In the genomic region with DNA sequence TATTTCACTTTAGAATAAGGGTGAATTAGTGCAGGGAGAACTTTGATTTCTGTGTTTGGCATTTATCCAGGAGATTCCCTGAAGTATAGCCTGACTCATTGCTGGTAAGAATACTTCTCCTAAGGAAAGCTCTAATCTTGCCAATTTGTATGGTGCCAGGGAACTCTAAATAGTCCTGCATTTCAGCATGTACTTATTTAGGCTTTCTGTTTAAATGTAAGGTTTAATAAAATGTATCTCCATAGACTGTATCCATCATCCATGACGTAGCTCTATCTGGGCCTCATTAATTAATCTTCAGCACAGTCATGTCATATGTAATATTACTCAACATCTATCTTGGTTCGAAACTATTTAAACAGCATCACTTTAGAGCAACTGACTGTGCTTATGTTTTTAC, we compare ENCODE assay signal across 22 cellular contexts.
DNase-seq lines count a peak whose midpoint lies in the region; ATAC-seq, FAIRE-seq and TF ChIP-seq lines count a peak whose summit lies in the region.
"Had no signal": no experiment of that assay in that cellular context is flagged by ENCODE, and none has a peak within 500 bp of the region (broad histone marks: within the 10 kb centered on the region; RNA-seq: fewer than 3 reads in every experiment).

No MANE protein-coding gene starts in this region.

- H2AFZ ChIP-seq in mammary epithelial cell (ENCODE audit: low read depth, low read length) (no peak overlapping the region), HepG2 (ENCODE audit: low read length) (no peak overlapping the region), osteoblast (ENCODE audit: low read length) (no peak overlapping the region)

- dilution Hi-C loops in mammary epithelial cell (cut with HindIII; ENCODE audit: low sequenced_read_pairs), result no loop called here

- POLR2A ChIA-PET in A673 (lab: Charles Lee; ENCODE audit: low non-redundant PET), result no interaction called here
- POLR2A ChIA-PET in HepG2 (lab: Yijun Ruan, JAX), result no interaction called here

- intact Hi-C loops in A673 (cut with micrococcal nuclease; ENCODE audit: unreplicated experiment) (no loop called here), mammary epithelial cell (cut with micrococcal nuclease) (no loop called here), HepG2 (cut with micrococcal nuclease; ENCODE audit: unreplicated experiment) (no loop called here)

- TF ChIP-seq POLR2A in HepG2 (IDR thresholded peaks at IDR 0.05; ENCODE audit: insufficient read depth in 1 of 2, low read depth in 2 of 2, low read length in 2 of 2), result no peak

- H4K20me1 ChIP-seq in mammary epithelial cell (ENCODE audit: insufficient read depth, low read length) (no peaks in the 10 kb centered on the region), HepG2 (ENCODE audit: insufficient read depth, low read length) (no peaks in the 10 kb centered on the region), osteoblast (ENCODE audit: insufficient read depth, low read length) (no peaks in the 10 kb centered on the region)

- no peak overlapping the region for H3K9ac ChIP-seq in mammary epithelial cell (ENCODE audit: insufficient read depth, low read length)
- no peak overlapping the region for H3K9ac ChIP-seq in HepG2 (ENCODE audit: insufficient read depth, low read depth, low read length)

- no peak for TF ChIP-seq EP300 in HepG2 (IDR thresholded peaks at IDR 0.05; ENCODE audit: low read depth in 2 of 2, low read length in 2 of 2)
- no peak for TF ChIP-seq EP300 in HepG2 (CRISPR knock-in tag; IDR thresholded peaks at IDR 0.05; ENCODE audit: borderline replicate concordance)

- H3K4me2 ChIP-seq in mammary epithelial cell (ENCODE audit: insufficient read depth, low read depth, low read length) (no peak overlapping the region), HepG2 (ENCODE audit: low read depth, low read length) (no peak overlapping the region), osteoblast (ENCODE audit: insufficient read depth, low read length) (no peak overlapping the region)

- H3K4me1 ChIP-seq in A673 (ENCODE audit: insufficient read depth, low read length, poor library complexity, severe bottlenecking) (no peaks in the 10 kb centered on the region), mammary epithelial cell (ENCODE audit: insufficient read depth, low read length) (no peaks in the 10 kb centered on the region), HepG2 (ENCODE audit: insufficient read depth, low read length) (peaks cover 5% of the 10 kb centered on the region; the same call in 1 of the 2 replicates), osteoblast (ENCODE audit: insufficient read depth, low read length) (no peaks in the 10 kb centered on the region)
- H3K4me1 ChIP-seq: BE2C had no signal

- CTCF ChIA-PET in A673 (lab: Charles Lee), result no interaction called here
- CTCF ChIA-PET in mammary epithelial cell (lab: Charles Lee; ENCODE audit: low non-redundant PET), result no interaction called here
- CTCF ChIA-PET in HepG2 (lab: Yijun Ruan, JAX; ENCODE audit: low intra/inter-chr PET ratio, low total read pairs), result no interaction called here

- TF ChIP-seq RAD21 in HepG2 (CRISPR knock-in tag; IDR thresholded peaks at IDR 0.05), result no peak

- DNase-seq in A673 (ENCODE audit: low spot score) (peak; percentile 19), NCI-H446 treated with DMSO at 0.1 percent for 48 hours (lab: John Stamatoyannopoulos, UW) (peak; percentile 37), mammary epithelial cell (peak; percentile 4), fibroblast of villous mesenchyme (ENCODE audit: low read depth) (peak; percentile 5), HepG2 (ENCODE audit: low spot score) (no peak), KBM-7 (no peak), osteoblast (ENCODE audit: insufficient read length, low spot score, missing footprints) (no peak), GM19240 (ENCODE audit: insufficient read length, low spot score) (no peak)
- DNase-seq: activated CD4-positive, alpha-beta T cell treated with anti-CD3 and anti-CD28 coated beads, Interleukin-2, amount 10 ng/mL, durations not matched to agents 24 days and 14 days; activated naive CD4-positive, alpha-beta T cell treated with anti-CD3 and anti-CD28 coated beads, Interleukin-2, amount 10 ng/mL, durations not matched to agents 7 days and 5 days; activated T-cell treated with anti-CD3 and anti-CD28 coated beads, Interleukin-2, amount 50 U/mL, for 72 hours; anterior cingulate cortex; BE2C; DMS153; kidney; NCI-H2171 treated with DMSO at 0.1 percent for 48 hours; NCI-H82; nephron progenitor cell had no signal

- H3K4me3 ChIP-seq in A673 (ENCODE audit: low read depth, low read length, poor library complexity, severe bottlenecking) (no peak overlapping the region), mammary epithelial cell (replicated peaks in 1 of 3; ENCODE audit: insufficient read depth in 1 of 3, low read depth in 2 of 3, low read length in 3 of 3) (no peak overlapping the region), fibroblast of villous mesenchyme (ENCODE audit: low read depth, low read length) (no peak overlapping the region), HepG2 (replicated peaks in 1 of 3; ENCODE audit: insufficient read depth in 1 of 3, low read depth in 2 of 3, low read length in 3 of 3) (no peak overlapping the region), osteoblast (ENCODE audit: insufficient read depth, low read length) (no peak overlapping the region)
- H3K4me3 ChIP-seq: K562, lung had no signal

- 8% methylated on average over 2 of the region's 2 CpGs for WGBS in mammary epithelial cell (ENCODE audit: low coverage, missing lambda C conversion rate)
- WGBS in HepG2 (ENCODE audit: low lambda C conversion rate), result 66% methylated on average over 2 of the region's 2 CpGs

- in situ Hi-C loops in mammary epithelial cell (cut with MboI; ENCODE audit: low sequenced_read_pairs in 2 of 2), result no loop called here
- in situ Hi-C loops in HepG2 (cut with HindIII; ENCODE audit: extremely low pct_ligation_motif_present, low pct_unique_long_range_greater_than_20kb), result no loop called here
- in situ Hi-C loops in KBM-7 (cut with MboI; ENCODE audit: low pct_unique_long_range_greater_than_20kb, low sequenced_read_pairs), result no loop called here

- TF ChIP-seq CTCF in A673 (conservative IDR thresholded peaks at IDR 0.05; ENCODE audit: low read depth, low read length), result no peak
- TF ChIP-seq CTCF in mammary epithelial cell (conservative IDR thresholded peaks at IDR 0.05 in 1 of 2, IDR thresholded peaks at IDR 0.05 in 1 of 2; ENCODE audit: extremely low read depth in 1 of 2, insufficient read depth in 1 of 2, low read depth in 1 of 2, low read length in 2 of 2), result no peak
- TF ChIP-seq CTCF in fibroblast of villous mesenchyme (IDR thresholded peaks at IDR 0.05; ENCODE audit: insufficient read depth, low read depth, low read length), result no peak
- TF ChIP-seq CTCF in HepG2 (CRISPR knock-in tag; IDR thresholded peaks at IDR 0.05), result no peak
- no peak for TF ChIP-seq CTCF in osteoblast (IDR thresholded peaks at IDR 0.05; ENCODE audit: extremely low read depth, low read depth, low read length)

- H3K79me2 ChIP-seq in mammary epithelial cell (ENCODE audit: insufficient read depth, low read length) (no peaks in the 10 kb centered on the region), HepG2 (ENCODE audit: insufficient read depth, low read length) (no peaks in the 10 kb centered on the region), osteoblast (ENCODE audit: insufficient read depth, low read length) (no peaks in the 10 kb centered on the region)

- H3K27me3 ChIP-seq in A673 (replicated peaks; ENCODE audit: insufficient read depth, low read depth, low read length, poor library complexity) (no peaks in the 10 kb centered on the region), mammary epithelial cell (ENCODE audit: insufficient read depth, low read length) (no peaks in the 10 kb centered on the region), HepG2 (ENCODE audit: control insufficient read depth in 1 of 2, insufficient read depth in 2 of 2, low read length in 2 of 2) (no peaks in the 10 kb centered on the region), osteoblast (ENCODE audit: insufficient read depth, low read length) (no peaks in the 10 kb centered on the region)
- H3K27me3 ChIP-seq: BE2C had no signal

- BruUV-seq in A673 (replicated peaks; lab: Mats Ljungman, UMichigan), result no TSS peak
- no TSS peak for BruUV-seq in mammary epithelial cell (replicated peaks; lab: Mats Ljungman, UMichigan)
- BruUV-seq in HepG2 (replicated peaks; lab: Mats Ljungman, UMichigan), result no TSS peak

- no peak overlapping the region for H3K27ac ChIP-seq in A673 (ENCODE audit: low read depth, low read length, poor library complexity, severe bottlenecking)
- no peak overlapping the region for H3K27ac ChIP-seq in mammary epithelial cell (ENCODE audit: insufficient read depth, low read depth, low read length)
- no peak overlapping the region for H3K27ac ChIP-seq in HepG2 (ENCODE audit: extremely low read length, insufficient read depth, low read length)
- H3K27ac ChIP-seq in osteoblast (ENCODE audit: low read depth, low read length), result no peak overlapping the region
- H3K27ac ChIP-seq: epithelial cell of prostate, VCaP had no signal

- no peaks in the 10 kb centered on the region for H3K36me3 ChIP-seq in A673 (ENCODE audit: insufficient read depth, low read length, poor library complexity, severe bottlenecking)
- no peaks in the 10 kb centered on the region for H3K36me3 ChIP-seq in mammary epithelial cell (ENCODE audit: insufficient read depth, low read length)
- no peaks in the 10 kb centered on the region for H3K36me3 ChIP-seq in HepG2 (replicated peaks in 1 of 2; ENCODE audit: control insufficient read depth in 1 of 2, insufficient read depth in 2 of 2, low read length in 2 of 2)
- H3K36me3 ChIP-seq in osteoblast (ENCODE audit: insufficient read depth, low read length), result no peaks in the 10 kb centered on the region
- H3K36me3 ChIP-seq: BE2C had no signal

- ATAC-seq in HepG2, result no peak
- ATAC-seq: activated T-cell treated with anti-CD3 and anti-CD28 coated beads, Interleukin-2, amount 50 U/mL, for 72 hours; K562 had no signal

- H3K9me3 ChIP-seq in A673 (ENCODE audit: low read depth, low read length, poor library complexity, severe bottlenecking), result no peaks in the 10 kb centered on the region
- H3K9me3 ChIP-seq in mammary epithelial cell (replicated peaks; ENCODE audit: insufficient read depth, low read length), result no peaks in the 10 kb centered on the region
- no peaks in the 10 kb centered on the region for H3K9me3 ChIP-seq in HepG2 (ENCODE audit: low read length)
- H3K9me3 ChIP-seq in osteoblast (ENCODE audit: low read depth, low read length), result no peaks in the 10 kb centered on the region
- H3K9me3 ChIP-seq: BE2C had no signal

- no peak for FAIRE-seq in HepG2 (lab: Jason Lieb, UNC)
- FAIRE-seq: K562, kidney had no signal

TF ChIP-seq in HepG2, 621 proteins besides CTCF, POLR2A, EP300 and RAD21:
- TF ChIP-seq ZNF781 (CRISPR knock-in tag; IDR thresholded peaks at IDR 0.05; ENCODE audit: borderline replicate concordance, not compliant biosample characterization), result no peak
- TF ChIP-seq CBX2 (IDR thresholded peaks at IDR 0.05; ENCODE audit: low read depth, low read length), result no peak
- TF ChIP-seq CBX2 (CRISPR knock-in tag; IDR thresholded peaks at IDR 0.05; ENCODE audit: low read depth), result no peak

Comparison
In these comparisons a context has a peak if more than half of its experiments do, and no peak if none do; other contexts are left out.
1. DNase-seq: peak in A673 (single experiment), NCI-H446 treated with DMSO at 0.1 percent for 48 hours (single experiment), mammary epithelial cell (single experiment) and fibroblast of villous mesenchyme (single experiment); none in HepG2 (single experiment), KBM-7 (single experiment), osteoblast (single experiment) and GM19240 (single experiment).